Comparison of ENCODE assay signal across 26 cellular contexts in the genomic region with DNA sequence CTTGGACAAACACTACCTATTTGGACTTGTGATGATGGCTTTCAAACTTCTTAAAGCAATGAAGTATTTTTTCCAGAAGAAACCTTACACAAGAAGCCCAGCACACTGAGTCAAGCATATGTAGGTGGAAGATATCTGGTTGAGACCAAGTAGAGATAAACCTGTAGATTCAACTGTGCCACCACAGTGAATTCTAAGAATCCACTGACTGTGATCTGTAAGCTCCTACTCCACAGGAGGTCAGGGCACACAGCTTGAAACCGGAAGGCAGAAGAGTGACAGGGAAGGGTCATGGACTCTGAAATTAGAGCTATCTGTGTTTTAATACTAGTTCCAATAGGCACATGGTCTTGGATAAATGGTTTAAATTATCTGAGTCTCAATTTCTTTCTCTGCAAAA.
DNase-seq lines count a peak whose midpoint lies in the region; ATAC-seq and TF ChIP-seq lines count a peak whose summit lies in the region.
"Had no signal": no experiment of that assay in that cellular context is flagged by ENCODE, and none has a peak within 500 bp of the region (broad histone marks: within the 10 kb centered on the region; RNA-seq: fewer than 3 reads in every experiment).

No MANE protein-coding gene starts in this region.

- no CpG with 5 or more reads among the region's 1 CpG for WGBS in mesendoderm (ENCODE audit: extremely low coverage, insufficient coverage, low lambda C conversion rate)
- WGBS in hepatocyte (ENCODE audit: low lambda C conversion rate, missing lambda C conversion rate): 65% methylated on average over 1 of the region's 1 CpG

- H3K27ac ChIP-seq in mesendoderm (ENCODE audit: low read depth, low read length) (no peak overlapping the region), hepatocyte (no peak overlapping the region)
- H3K27ac ChIP-seq: esophagus squamous epithelium, left ventricle myocardium inferior, pancreas, right atrium auricular region, thyroid gland had no signal

- no peaks in the 10 kb centered on the region for H4K20me1 ChIP-seq in hepatocyte (ENCODE audit: insufficient read depth, poor library complexity, severe bottlenecking)

- no peaks in the 10 kb centered on the region for H3K36me3 ChIP-seq in mesendoderm (ENCODE audit: control insufficient read depth, insufficient read depth, low read length)
- H3K36me3 ChIP-seq in hepatocyte (replicated peaks; ENCODE audit: insufficient read depth, low read depth): no peaks in the 10 kb centered on the region
- H3K36me3 ChIP-seq: esophagus squamous epithelium, left ventricle myocardium inferior, pancreas, right atrium auricular region, thyroid gland had no signal

- no peak overlapping the region for H3K23ac ChIP-seq in mesendoderm (ENCODE audit: low read length)

- no peak overlapping the region for H3K27ac Mint-ChIP-seq in activated CD8-positive, alpha-beta T cell treated with anti-CD3 and anti-CD28 coated beads for 36 hours
- H3K27ac Mint-ChIP-seq: activated CD4-positive, alpha-beta T cell treated with anti-CD3 and anti-CD28 coated beads, Interleukin-2, amount 10 ng/mL, durations not matched to agents 7 days and 5 days; activated naive CD4-positive, alpha-beta T cell treated with anti-CD3 and anti-CD28 coated beads for 36 hours had no signal

- H2AFZ ChIP-seq in hepatocyte: no peak overlapping the region

- H3K27me3 ChIP-seq in mesendoderm (ENCODE audit: insufficient read depth, low read length, poor library complexity) (no peaks in the 10 kb centered on the region), hepatocyte (no peaks in the 10 kb centered on the region)
- H3K27me3 ChIP-seq: esophagus squamous epithelium, pancreas, right atrium auricular region, thyroid gland had no signal

- H3K9me3 ChIP-seq in hepatocyte (ENCODE audit: low read depth): no peaks in the 10 kb centered on the region
- H3K9me3 ChIP-seq: left ventricle myocardium inferior, pancreas, right atrium auricular region, thyroid gland had no signal

- CTCF ChIA-PET in activated CD8-positive, alpha-beta T cell treated with anti-CD3 and anti-CD28 coated beads for 36 hours (lab: Charles Lee): interaction anchor here (0.9 to 3.6 kb wide), 7 partner anchors 12 to 648 kb away, joined by 3 to 25 read pairs (median 3); no protein-coding TSS in a partner anchor

- intact Hi-C loops in activated CD8-positive, alpha-beta T cell treated with anti-CD3 and anti-CD28 coated beads for 36 hours (cut with micrococcal nuclease): no loop called here
- intact Hi-C loops in posterior cingulate gyrus (cut with DNase I): no loop called here

- no peak overlapping the region for H4K5ac ChIP-seq in mesendoderm (ENCODE audit: low read length)

- H3K79me2 ChIP-seq in mesendoderm (ENCODE audit: control insufficient read depth, insufficient read depth, low read length) (no peaks in the 10 kb centered on the region), hepatocyte (no peaks in the 10 kb centered on the region)

- H4K8ac ChIP-seq in mesendoderm (ENCODE audit: low read depth, low read length): no peak overlapping the region

- H2BK5ac ChIP-seq in mesendoderm (ENCODE audit: low read length): no peak overlapping the region

- no peak overlapping the region for H2AK5ac ChIP-seq in mesendoderm (ENCODE audit: low read length)

- H3K4me3 Mint-ChIP-seq in activated T-cell treated with anti-CD3 and anti-CD28 coated beads, Interleukin-2, amount 50 U/mL, for 4 hours: no peak overlapping the region
- H3K4me3 Mint-ChIP-seq in activated CD8-positive, alpha-beta T cell treated with anti-CD3 and anti-CD28 coated beads for 36 hours: no peak overlapping the region
- H3K4me3 Mint-ChIP-seq: activated CD4-positive, alpha-beta T cell treated with anti-CD3 and anti-CD28 coated beads, Interleukin-2, amount 10 ng/mL, durations not matched to agents 7 days and 5 days; activated naive CD4-positive, alpha-beta T cell treated with anti-CD3 and anti-CD28 coated beads for 36 hours; naive thymus-derived CD8-positive, alpha-beta T cell had no signal

- no peak overlapping the region for H2BK120ac ChIP-seq in mesendoderm (ENCODE audit: low read depth, low read length)

- no peak overlapping the region for H3K4me2 ChIP-seq in mesendoderm (ENCODE audit: low read length)
- no peak overlapping the region for H3K4me2 ChIP-seq in hepatocyte

- no peak for TF ChIP-seq CTCF in activated CD8-positive, alpha-beta T cell treated with anti-CD3 and anti-CD28 coated beads for 36 hours (IDR thresholded peaks at IDR 0.05)
- TF ChIP-seq CTCF in hepatocyte (IDR thresholded peaks at IDR 0.05; ENCODE audit: poor library complexity): no peak

- H3K18ac ChIP-seq in mesendoderm (ENCODE audit: low read length): no peak overlapping the region

- no peaks in the 10 kb centered on the region for H3K36me3 Mint-ChIP-seq in activated T-cell treated with anti-CD3 and anti-CD28 coated beads, Interleukin-2, amount 50 U/mL, for 4 hours (ENCODE audit: insufficient read depth)
- H3K36me3 Mint-ChIP-seq in activated CD8-positive, alpha-beta T cell treated with anti-CD3 and anti-CD28 coated beads for 36 hours (ENCODE audit: low read depth): peaks cover 17% of the 10 kb centered on the region

- no peaks in the 10 kb centered on the region for H3K27me3 Mint-ChIP-seq in activated T-cell treated with anti-CD3 and anti-CD28 coated beads, Interleukin-2, amount 50 U/mL, for 4 hours (ENCODE audit: low read depth)
- no peaks in the 10 kb centered on the region for H3K27me3 Mint-ChIP-seq in activated CD8-positive, alpha-beta T cell treated with anti-CD3 and anti-CD28 coated beads for 36 hours
- H3K27me3 Mint-ChIP-seq: activated CD4-positive, alpha-beta T cell treated with anti-CD3 and anti-CD28 coated beads, Interleukin-2, amount 10 ng/mL, durations not matched to agents 7 days and 5 days had no signal

- POLR2A ChIA-PET in activated CD8-positive, alpha-beta T cell treated with anti-CD3 and anti-CD28 coated beads for 36 hours (lab: Charles Lee): no interaction called here

- H3K79me1 ChIP-seq in mesendoderm (ENCODE audit: low read length): no peaks in the 10 kb centered on the region

- H3K4me3 ChIP-seq in mesendoderm (ENCODE audit: low read length) (no peak overlapping the region), hepatocyte (no peak overlapping the region)
- H3K4me3 ChIP-seq: esophagus squamous epithelium, left ventricle myocardium inferior, pancreas, right atrium auricular region, thyroid gland had no signal

- peaks cover 15% of the 10 kb centered on the region for H3K9me3 Mint-ChIP-seq in activated T-cell treated with anti-CD3 and anti-CD28 coated beads, Interleukin-2, amount 50 U/mL, for 4 hours
- H3K9me3 Mint-ChIP-seq in activated CD8-positive, alpha-beta T cell treated with anti-CD3 and anti-CD28 coated beads for 36 hours: peaks cover 22% of the 10 kb centered on the region

- no peak overlapping the region for H3K4ac ChIP-seq in mesendoderm (ENCODE audit: low read depth, low read length)

- no peak overlapping the region for H2BK15ac ChIP-seq in mesendoderm (replicated peaks; ENCODE audit: low read depth)

- peaks cover 14% of the 10 kb centered on the region for H3K4me1 Mint-ChIP-seq in activated T-cell treated with anti-CD3 and anti-CD28 coated beads, Interleukin-2, amount 50 U/mL, for 4 hours (ENCODE audit: low read depth)
- peaks cover 23% of the 10 kb centered on the region for H3K4me1 Mint-ChIP-seq in activated CD8-positive, alpha-beta T cell treated with anti-CD3 and anti-CD28 coated beads for 36 hours (ENCODE audit: low read depth)

- H3K4me1 ChIP-seq in mesendoderm (ENCODE audit: control insufficient read depth, low read depth, low read length) (no peaks in the 10 kb centered on the region), hepatocyte (ENCODE audit: insufficient read depth) (peaks cover 4% of the 10 kb centered on the region)
- H3K4me1 ChIP-seq: left ventricle myocardium inferior, pancreas, thyroid gland had no signal

- DNase-seq in activated T-cell treated with anti-CD3 and anti-CD28 coated beads, Interleukin-2, amount 50 U/mL, for 4 hours: no peak
- no peak for DNase-seq in activated T-cell treated with anti-CD3 and anti-CD28 coated beads, Interleukin-2, amount 50 U/mL, for 48 hours
- peak; percentile 77 for DNase-seq in NCI-H146 (lab: John Stamatoyannopoulos, UW)
- peak; percentile 53 for DNase-seq in activated CD8-positive, alpha-beta T cell treated with anti-CD3 and anti-CD28 coated beads for 36 hours
- peak; percentile 57 for DNase-seq in mesendoderm
- no peak for DNase-seq in hepatocyte (ENCODE audit: low spot score)
- DNase-seq in posterior cingulate gyrus: no peak
- no peak for DNase-seq in SKM-1 (lab: John Stamatoyannopoulos, UW; ENCODE audit: unreplicated experiment)
- DNase-seq: activated CD4-positive, alpha-beta T cell treated with anti-CD3 and anti-CD28 coated beads, Interleukin-2, amount 10 ng/mL, durations not matched to agents 7 days and 5 days; activated naive CD4-positive, alpha-beta T cell treated with anti-CD3 and anti-CD28 coated beads for 36 hours; anterior cingulate cortex; C1 segment of cervical spinal cord; esophagus squamous epithelium; left ventricle myocardium inferior; midbrain; naive thymus-derived CD8-positive, alpha-beta T cell; NCI-H1092; NCI-H2081 treated with DMSO at 0.1 percent for 48 hours; NCI-H446; pancreas; Right ventricle myocardium superior; stimulated activated CD4-positive, alpha-beta T cell treated with anti-CD3 and anti-CD28 coated beads, Interleukin-4, amount 100 ng/mL, for 4 hours; stimulated activated naive CD4-positive, alpha-beta T cell treated with Interleukin-2 at 50 U/mL for 16 hours; T1000; thyroid gland had no signal

- no peak overlapping the region for H3K56ac ChIP-seq in mesendoderm (ENCODE audit: low read length)

- H3K9ac ChIP-seq in mesendoderm (ENCODE audit: low read length): no peak overlapping the region

- ATAC-seq in activated T-cell treated with anti-CD3 and anti-CD28 coated beads, Interleukin-2, amount 50 U/mL, for 4 hours: peak; percentile 78 to 79
- peak; percentile 95 for ATAC-seq in activated CD8-positive, alpha-beta T cell treated with anti-CD3 and anti-CD28 coated beads for 36 hours
- ATAC-seq: naive thymus-derived CD8-positive, alpha-beta T cell; pancreas had no signal

- H3K9me2 ChIP-seq in hepatocyte (replicated peaks; ENCODE audit: insufficient read depth): no peaks in the 10 kb centered on the region

Comparison
In these comparisons a context has a peak if more than half of its experiments do, and no peak if none do; other contexts are left out.
1. DNase-seq: peak in NCI-H146 (single experiment), activated CD8-positive, alpha-beta T cell treated with anti-CD3 and anti-CD28 coated beads for 36 hours (single experiment) and mesendoderm (single experiment); none in activated T-cell treated with anti-CD3 and anti-CD28 coated beads, Interleukin-2, amount 50 U/mL, for 4 hours (single experiment), activated T-cell treated with anti-CD3 and anti-CD28 coated beads, Interleukin-2, amount 50 U/mL, for 48 hours (0 of 2), hepatocyte (single experiment), posterior cingulate gyrus (0 of 10) and SKM-1 (single experiment).